Comparison of ENCODE assay signal across 9 cellular contexts in genomic region chr12:53300187-53300586, GRCh38. TPM values are rescaled to one million over a fixed set of nuclear protein-coding genes. Genes with fewer than 3 reads are reported as not detected.
DNase-seq lines count a peak whose midpoint lies in the region; FAIRE-seq and TF ChIP-seq lines count a peak whose summit lies in the region.
"Had no signal": no experiment of that assay in that cellular context is flagged by ENCODE, and none has a peak within 500 bp of the region (broad histone marks: within the 10 kb centered on the region; RNA-seq: fewer than 3 reads in every experiment).

No MANE protein-coding gene starts in this region.

- peaks cover 0 to 10% of the 10 kb centered on the region in 2 donors for H3K4me1 ChIP-seq in esophagus (ENCODE audit: control insufficient read depth in 2 of 2, insufficient read depth in 2 of 2, low read length in 1 of 2)
- peaks cover 20% of the 10 kb centered on the region for H3K4me1 ChIP-seq in parathyroid adenoma

- H3K9me3 ChIP-seq in esophagus (ENCODE audit: control insufficient read depth in 2 of 2, insufficient read depth in 1 of 2, low read depth in 1 of 2, low read length in 1 of 2) (no peaks in the 10 kb centered on the region), parathyroid adenoma (ENCODE audit: control insufficient read depth, low read length) (no peaks in the 10 kb centered on the region)

- WGBS in esophagus, 2 donors = 2 to 4% methylated on average over 12 of the region's 12 CpGs

- H3K36me3 ChIP-seq in esophagus (ENCODE audit: control insufficient read depth in 2 of 2, insufficient read depth in 2 of 2, low read length in 1 of 2) (peaks cover 6 to 15% of the 10 kb centered on the region in 2 donors), parathyroid adenoma (ENCODE audit: control insufficient read depth, insufficient read depth, low read length) (no peaks in the 10 kb centered on the region)

- no peak for TF ChIP-seq POLR2A in GM12891 (IDR thresholded peaks at IDR 0.05; ENCODE audit: low read depth, low read length)

- in situ Hi-C loops in SK-MEL-5 (cut with HindIII; ENCODE audit: low pct_unique_long_range_greater_than_20kb, low sequenced_read_pairs) = no loop called here

- no peak for TF ChIP-seq CTCF in parathyroid adenoma (IDR thresholded peaks at IDR 0.05)

- peak overlapping the region; percentile 30 for H3K9ac ChIP-seq in parathyroid adenoma

- H3K79me2 ChIP-seq in parathyroid adenoma = peaks cover 18% of the 10 kb centered on the region

- DNase-seq in SIG-M5 treated with dmso at 0.1 percent for 504 hours (lab: John Stamatoyannopoulos, UW; ENCODE audit: unreplicated experiment) = peak; percentile 21
- DNase-seq in SIG-M5 (lab: John Stamatoyannopoulos, UW) = no peak
- peak; percentile 11 for DNase-seq in SK-MEL-5 (ENCODE audit: low read depth, low spot score)
- DNase-seq in NCI-H446 (lab: John Stamatoyannopoulos, UW) = no peak
- no peak for DNase-seq in NCI-H146 treated with DMSO at 0.1 percent for 48 hours (lab: John Stamatoyannopoulos, UW; ENCODE audit: unreplicated experiment)
- DNase-seq in GM12891 (ENCODE audit: insufficient read length, low spot score) = no peak

- H3K4me2 ChIP-seq in parathyroid adenoma (ENCODE audit: low read length) = peak overlapping the region; percentile 98

- FAIRE-seq in GM12891 (lab: Jason Lieb, UNC) = no peak

- H3K4me3 ChIP-seq in esophagus (ENCODE audit: low read depth in 1 of 2, low read length in 2 of 2) (peak overlapping the region; percentile 87 to 92), parathyroid adenoma (ENCODE audit: low read depth, low read length) (peak overlapping the region; percentile 82)

- H3K27ac ChIP-seq in esophagus (ENCODE audit: low read depth in 2 of 2, low read length in 1 of 2) (peak overlapping the region; percentile 60 to 87), parathyroid adenoma (peak overlapping the region; percentile 79)

- H2AFZ ChIP-seq in parathyroid adenoma = peak overlapping the region; percentile 85

- H3K27me3 ChIP-seq in esophagus (ENCODE audit: control insufficient read depth in 1 of 2, insufficient read depth in 2 of 2, low read length in 2 of 2) (no peaks in the 10 kb centered on the region), parathyroid adenoma (ENCODE audit: control insufficient read depth, insufficient read depth, low read length) (no peaks in the 10 kb centered on the region)

TF ChIP-seq in GM12891, 5 proteins besides CTCF, POLR2A, EP300 and RAD21:
- TF ChIP-seq POLR2AphosphoS5 (IDR thresholded peaks at IDR 0.05; ENCODE audit: low read depth, low read length) (no peak), POU2F2 (IDR thresholded peaks at IDR 0.05; ENCODE audit: low read depth, low read length) (no peak; the same call in 1 of the 2 replicates), SPI1 (IDR thresholded peaks at IDR 0.05; ENCODE audit: low read depth, low read length) (no peak), TAF1 (IDR thresholded peaks at IDR 0.05; ENCODE audit: low read depth, low read length) (no peak), PAX5 (IDR thresholded peaks at IDR 0.05; ENCODE audit: insufficient read depth, low read length, severe bottlenecking) (no peak)

RNA-seq across cellular contexts. Expression of gene MYG1, which starts 0.7 kb away (rescaled TPM):
- total RNA-seq in SK-MEL-5 (2014; rRNA removed; shearing (Covaris generic)) = 59.4 and 61.3 TPM in 2 replicates
- 71.5 and 77.3 TPM in 2 replicates for polyA plus RNA-seq in SK-MEL-5 (2015; cell fraction: cytosol; rRNA removed)
- 25.6 and 47.8 TPM in 2 replicates for polyA plus RNA-seq in SK-MEL-5 (2015; cell fraction: nucleus; rRNA removed)
- polyA plus RNA-seq in esophagus = 10 to 100 TPM; 41.8 to 75.0 TPM
- polyA plus RNA-seq in GM12891 (2012; ENCODE audit: low read depth, missing spikeins) = 57.8 TPM

RNA-seq across cellular contexts. Expression of gene PFDN5, which starts 4.8 kb away (rescaled TPM):
- 531 and 559 TPM in 2 replicates for total RNA-seq in SK-MEL-5 (2014; rRNA removed; shearing (Covaris generic))
- 316 and 417 TPM in 2 replicates for polyA plus RNA-seq in SK-MEL-5 (2015; cell fraction: cytosol; rRNA removed)
- polyA plus RNA-seq in SK-MEL-5 (2015; cell fraction: nucleus; rRNA removed) = 952 and 1,057 TPM in 2 replicates
- 100 to 1,000 TPM; 612 to 762 TPM for polyA plus RNA-seq in esophagus
- 829 TPM for polyA plus RNA-seq in GM12891 (2012; ENCODE audit: low read depth, missing spikeins)

RNA-seq across cellular contexts. Expression of gene AAAS, which starts 21.2 kb away (rescaled TPM):
- total RNA-seq in SK-MEL-5 (2014; rRNA removed; shearing (Covaris generic)) = 72.2 and 73.3 TPM in 2 replicates
- 79.2 and 85.2 TPM in 2 replicates for polyA plus RNA-seq in SK-MEL-5 (2015; cell fraction: cytosol; rRNA removed)
- polyA plus RNA-seq in SK-MEL-5 (2015; cell fraction: nucleus; rRNA removed) = 384 and 422 TPM in 2 replicates
- 10 to 100 TPM; 31.4 to 41.2 TPM for polyA plus RNA-seq in esophagus
- polyA plus RNA-seq in GM12891 (2012; ENCODE audit: low read depth, missing spikeins) = 41.1 TPM

RNA-seq across cellular contexts. Expression of gene ESPL1, which starts 32.1 kb away (rescaled TPM):
- total RNA-seq in SK-MEL-5 (2014; rRNA removed; shearing (Covaris generic)) = 8.3 and 9.2 TPM in 2 replicates
- 19.1 and 25.2 TPM in 2 replicates for polyA plus RNA-seq in SK-MEL-5 (2015; cell fraction: cytosol; rRNA removed)
- 77.0 and 80.6 TPM in 2 replicates for polyA plus RNA-seq in SK-MEL-5 (2015; cell fraction: nucleus; rRNA removed)
- 10 to 100 TPM; 43.8 to 66.1 TPM for polyA plus RNA-seq in esophagus
- polyA plus RNA-seq in GM12891 (2012; ENCODE audit: low read depth, missing spikeins) = 11.6 TPM

RNA-seq across cellular contexts. Expression of gene SP7, which starts 36.0 kb away (rescaled TPM):
- not detected in 2 replicates for total RNA-seq in SK-MEL-5 (2014; rRNA removed; shearing (Covaris generic))
- polyA plus RNA-seq in SK-MEL-5 (2015; cell fraction: cytosol; rRNA removed) = 0.07 TPM in 1 of 2 replicates, not detected in the other
- 0.11 TPM in 1 of 2 replicates, not detected in the other for polyA plus RNA-seq in SK-MEL-5 (2015; cell fraction: nucleus; rRNA removed)
- not detected for polyA plus RNA-seq in esophagus
- not detected for polyA plus RNA-seq in GM12891 (2012; ENCODE audit: low read depth, missing spikeins)
- total RNA-seq: glomerular endothelial cell had no signal

Comparison
In these comparisons a context has a peak if more than half of its experiments do, and no peak if none do; other contexts are left out.
1. DNase-seq: peak in SIG-M5 treated with dmso at 0.1 percent for 504 hours (single experiment) and SK-MEL-5 (single experiment); none in SIG-M5 (single experiment), NCI-H446 (0 of 2), NCI-H146 treated with DMSO at 0.1 percent for 48 hours (single experiment) and GM12891 (single experiment).